Comparison of ENCODE assay signal across 33 cellular contexts in genomic region chr14:39040529-39040928, GRCh38.
"Had no signal": no experiment of that assay in that cellular context is flagged by ENCODE, and none has a peak within 500 bp of the region (broad histone marks: within the 10 kb centered on the region; RNA-seq: fewer than 3 reads in every experiment).

No MANE protein-coding gene starts in this region.

- H3K4me3 ChIP-seq: adrenal gland, ascending aorta, body of pancreas, breast epithelium, cardiac muscle cell had no signal

- H3K27me3 ChIP-seq: adrenal gland, ascending aorta, body of pancreas, brain microvascular endothelial cell, breast epithelium, cardiac muscle cell had no signal

- ATAC-seq: activated naive CD4-positive, alpha-beta T cell treated with anti-CD3 and anti-CD28 coated beads, Interleukin-2, amount 50 U/mL, for 72 hours; activated naive CD8-positive, alpha-beta T cell treated with anti-CD3 and anti-CD28 coated beads, Interleukin-2, amount 50 U/mL, for 24 hours; activated T-cell treated with anti-CD3 and anti-CD28 coated beads, Interleukin-2, amount 50 U/mL, for 4 hours; activated T-cell treated with anti-CD3 and anti-CD28 coated beads, Interleukin-2, amount 50 U/mL, for 72 hours; activated T-helper 17 cell treated with anti-CD3 and anti-CD28 coated beads, Interleukin-2, amount 50 U/mL, for 72 hours; body of pancreas had no signal

- DNase-seq: activated effector memory CD4-positive, alpha-beta T cell treated with anti-CD3 and anti-CD28 coated beads, Interleukin-2, amount 50 U/mL, for 16 hours; activated effector memory CD4-positive, alpha-beta T cell treated with Interleukin-2 at 50 U/mL for 16 hours; activated gamma-delta T cell; activated gamma-delta T cell treated with Interleukin-2 at 50 U/mL for 16 hours; activated naive CD4-positive, alpha-beta T cell; activated naive CD4-positive, alpha-beta T cell treated with anti-CD3 and anti-CD28 coated beads for 36 hours; activated naive CD4-positive, alpha-beta T cell treated with anti-CD3 and anti-CD28 coated beads, Interleukin-2, amount 10 ng/mL, durations not matched to agents 7 days and 5 days; activated naive CD4-positive, alpha-beta T cell treated with anti-CD3 and anti-CD28 coated beads, Interleukin-2, amount 50 U/mL, for 16 hours; activated naive CD4-positive, alpha-beta T cell treated with Interleukin-2 at 50 U/mL for 16 hours; activated naive CD8-positive, alpha-beta T cell treated with anti-CD3 and anti-CD28 coated beads for 36 hours; activated naive CD8-positive, alpha-beta T cell treated with anti-CD3 and anti-CD28 coated beads, Interleukin-2, amount 10 ng/mL, durations not matched to agents 7 days and 5 days; activated naive CD8-positive, alpha-beta T cell treated with anti-CD3 and anti-CD28 coated beads, Interleukin-2, amount 50 U/mL, for 24 hours; activated T-cell treated with anti-CD3 and anti-CD28 coated beads, Interleukin-2, amount 50 U/mL, for 24 hours; activated T-cell treated with anti-CD3 and anti-CD28 coated beads, Interleukin-2, amount 50 U/mL, for 4 hours; activated T-cell treated with anti-CD3 and anti-CD28 coated beads, Interleukin-2, amount 50 U/mL, for 48 hours; activated T-cell treated with anti-CD3 and anti-CD28 coated beads, Interleukin-2, amount 50 U/mL, for 72 hours; adrenal gland; amniotic stem cell; amygdala; anterior cingulate cortex; aorta; body of pancreas; brain microvascular endothelial cell; caudate nucleus; central memory CD4-positive, alpha-beta T cell; cerebellar nuclear complex had no signal

- H3K27ac ChIP-seq: adrenal gland, ascending aorta, body of pancreas, brain microvascular endothelial cell, breast epithelium, cardiac muscle cell had no signal

- H3K4me1 ChIP-seq: adrenal gland, ascending aorta, body of pancreas, breast epithelium had no signal

- FAIRE-seq: astrocyte, bronchial epithelial cell had no signal

- H3K9me3 ChIP-seq: adrenal gland, ascending aorta, body of pancreas, breast epithelium had no signal
